19 cellular contexts compared by ENCODE assay signal in genomic region chr15:39807791-39808190, GRCh38. TPM values are rescaled to one million over a fixed set of nuclear protein-coding genes. Genes with fewer than 3 reads are reported as not detected.
"Had no signal": no experiment of that assay in that cellular context is flagged by ENCODE, and none has a peak within 500 bp of the region (broad histone marks: within the 10 kb centered on the region; RNA-seq: fewer than 3 reads in every experiment).

No MANE protein-coding gene starts in this region.

- H3K9me3 ChIP-seq: heart right ventricle, neutrophil, sigmoid colon, stomach, suprapubic skin, thyroid gland had no signal

- H3K36me3 ChIP-seq: heart right ventricle, neutrophil, sigmoid colon, stomach, suprapubic skin, thyroid gland had no signal

- H3K4me3 ChIP-seq: heart right ventricle, sigmoid colon, skin epidermis, stomach, suprapubic skin, thyroid gland had no signal

- DNase-seq: effector memory CD4-positive, alpha-beta T cell; heart right ventricle; hypothalamus; kidney glomerular epithelial cell; naive thymus-derived CD8-positive, alpha-beta T cell; posterior cingulate gyrus; sigmoid colon; stimulated activated CD4-positive, alpha-beta T cell treated with anti-CD3 and anti-CD28 coated beads, Interleukin-2, amount 100 ng/mL, for 24 hours; stimulated activated CD4-positive, alpha-beta T cell treated with anti-CD3 and anti-CD28 coated beads, Interleukin-4, amount 100 ng/mL, for 4 hours; stimulated activated naive B cell treated with anti-CD40 and anti-IgM and Interleukin-4, amounts not matched to agents 10 μg/mL and 1 μg/mL and 100 μg/mL, for 72 hours; stomach; thyroid gland had no signal

- H3K27ac ChIP-seq: heart right ventricle, neutrophil, sigmoid colon, skin epidermis, stomach, suprapubic skin, thyroid gland had no signal

- H3K4me1 ChIP-seq: sigmoid colon, stomach, suprapubic skin, thyroid gland had no signal

- ATAC-seq: esophagus mucosa; heart right ventricle; naive thymus-derived CD8-positive, alpha-beta T cell; stimulated activated naive B cell treated with anti-CD40 and anti-IgM and Interleukin-4, amounts not matched to agents 10 μg/mL and 1 μg/mL and 100 μg/mL, for 72 hours had no signal

- H3K27me3 ChIP-seq: sigmoid colon, stomach, suprapubic skin, thyroid gland had no signal

- FAIRE-seq: endometrium, urothelium cell line had no signal

RNA-seq across cellular contexts. Expression of gene FSIP1, which starts 25.1 kb away (rescaled TPM):
- total RNA-seq: mesenteric fat pad had no signal
